Comparison of ENCODE assay signal across 13 cellular contexts in the genomic region with DNA sequence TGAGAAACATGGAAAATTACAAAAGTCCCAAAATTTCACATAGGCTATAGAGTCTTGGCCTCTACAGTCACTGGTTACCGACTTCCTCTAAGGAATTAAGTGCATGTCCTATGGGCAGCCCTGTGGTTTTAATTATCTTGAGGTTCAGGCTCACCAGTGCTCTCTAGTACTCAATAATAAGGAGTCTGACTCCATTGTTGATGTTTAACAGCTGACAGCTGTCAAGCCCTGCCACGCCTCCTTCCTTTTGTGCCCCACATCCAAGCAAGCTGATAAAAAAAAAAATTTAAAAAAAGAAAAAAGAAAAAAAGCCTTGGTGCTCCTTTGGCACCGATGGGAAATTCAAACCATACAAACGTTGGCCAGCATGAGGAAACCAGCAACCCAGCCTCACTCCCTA.
A peak's percentile ranks its signal among the peaks of the same experiment; 100 is the strongest.
DNase-seq lines count a peak whose midpoint lies in the region; ATAC-seq, FAIRE-seq and TF ChIP-seq lines count a peak whose summit lies in the region.
"Had no signal": no experiment of that assay in that cellular context is flagged by ENCODE, and none has a peak within 500 bp of the region (broad histone marks: within the 10 kb centered on the region; RNA-seq: fewer than 3 reads in every experiment).

No MANE protein-coding gene starts in this region.

- no peak overlapping the region for H3K27ac Mint-ChIP-seq in astrocyte (ENCODE audit: unreplicated experiment)
- H3K27ac Mint-ChIP-seq in stimulated activated memory B cell treated with anti-CD40 and anti-IgM and Interleukin-4, amounts not matched to agents 10 μg/mL and 1 μg/mL and 100 μg/mL, for 72 hours = peak overlapping the region; percentile 61

- FAIRE-seq in astrocyte (lab: Jason Lieb, UNC) = no peak
- FAIRE-seq: endometrium had no signal

- H2AFZ ChIP-seq in astrocyte (ENCODE audit: low read depth, low read length) = no peak overlapping the region

- no peaks in the 10 kb centered on the region for H3K36me3 Mint-ChIP-seq in astrocyte (ENCODE audit: low read depth, unreplicated experiment)
- no peaks in the 10 kb centered on the region for H3K36me3 Mint-ChIP-seq in stimulated activated memory B cell treated with anti-CD40 and anti-IgM and Interleukin-4, amounts not matched to agents 10 μg/mL and 1 μg/mL and 100 μg/mL, for 72 hours

- no peak overlapping the region for H3K27ac ChIP-seq in astrocyte (ENCODE audit: low read depth, low read length)
- H3K27ac ChIP-seq: right lobe of liver, transverse colon had no signal

- H3K79me2 ChIP-seq in astrocyte (ENCODE audit: insufficient read depth, low read length) = no peaks in the 10 kb centered on the region

- H3K4me3 Mint-ChIP-seq in astrocyte (ENCODE audit: unreplicated experiment) = no peak overlapping the region
- no peak overlapping the region for H3K4me3 Mint-ChIP-seq in stimulated activated memory B cell treated with anti-CD40 and anti-IgM and Interleukin-4, amounts not matched to agents 10 μg/mL and 1 μg/mL and 100 μg/mL, for 72 hours

- no peaks in the 10 kb centered on the region for H4K20me1 ChIP-seq in astrocyte (ENCODE audit: insufficient read depth, low read length)

- H3K4me1 ChIP-seq in astrocyte (ENCODE audit: insufficient read depth, low read length) = peaks cover 7% of the 10 kb centered on the region
- H3K4me1 ChIP-seq: right lobe of liver had no signal

- no peaks in the 10 kb centered on the region for H3K27me3 Mint-ChIP-seq in astrocyte (ENCODE audit: low read depth, unreplicated experiment)
- H3K27me3 Mint-ChIP-seq in stimulated activated memory B cell treated with anti-CD40 and anti-IgM and Interleukin-4, amounts not matched to agents 10 μg/mL and 1 μg/mL and 100 μg/mL, for 72 hours = no peaks in the 10 kb centered on the region

- H3K9me3 ChIP-seq in astrocyte (ENCODE audit: insufficient read depth, low read depth, low read length) = no peaks in the 10 kb centered on the region
- H3K9me3 ChIP-seq: right lobe of liver, transverse colon had no signal

- H3K4me2 ChIP-seq in astrocyte (ENCODE audit: low read length) = no peak overlapping the region

- no peak overlapping the region for H3K4me3 ChIP-seq in astrocyte (ENCODE audit: insufficient read depth, low read depth, low read length)
- H3K4me3 ChIP-seq: right lobe of liver, transverse colon had no signal

- peaks cover 10% of the 10 kb centered on the region for H3K4me1 Mint-ChIP-seq in astrocyte (ENCODE audit: low read depth, unreplicated experiment)
- H3K4me1 Mint-ChIP-seq in stimulated activated memory B cell treated with anti-CD40 and anti-IgM and Interleukin-4, amounts not matched to agents 10 μg/mL and 1 μg/mL and 100 μg/mL, for 72 hours = peaks cover 44% of the 10 kb centered on the region

- intact Hi-C loops in left cardiac atrium (cut with DNase I) = no loop called here
- intact Hi-C loops in cardiac septum (cut with DNase I) = no loop called here

- no peak overlapping the region for H3K9ac ChIP-seq in astrocyte (ENCODE audit: low read length)

- H3K9me3 Mint-ChIP-seq in astrocyte (ENCODE audit: unreplicated experiment) = peaks cover 7% of the 10 kb centered on the region
- no peaks in the 10 kb centered on the region for H3K9me3 Mint-ChIP-seq in stimulated activated memory B cell treated with anti-CD40 and anti-IgM and Interleukin-4, amounts not matched to agents 10 μg/mL and 1 μg/mL and 100 μg/mL, for 72 hours

- no peak for TF ChIP-seq CTCF in astrocyte (IDR thresholded peaks at IDR 0.05; ENCODE audit: insufficient read depth, low read depth, low read length)

- no peaks in the 10 kb centered on the region for H3K27me3 ChIP-seq in astrocyte (ENCODE audit: insufficient read depth, low read length)
- H3K27me3 ChIP-seq: right lobe of liver, transverse colon had no signal

- no peaks in the 10 kb centered on the region for H3K36me3 ChIP-seq in astrocyte (ENCODE audit: insufficient read depth, low read length)
- H3K36me3 ChIP-seq: right lobe of liver, transverse colon had no signal

- peak in 1 of 2 donors; percentile 19 for ATAC-seq in left cardiac atrium
- ATAC-seq in stimulated activated memory B cell treated with anti-CD40 and anti-IgM and Interleukin-4, amounts not matched to agents 10 μg/mL and 1 μg/mL and 100 μg/mL, for 72 hours = no peak
- no peak for ATAC-seq in GM18502 (IDR thresholded peaks at IDR 0.05; ENCODE audit: poor library complexity, unreplicated experiment)
- no peak for ATAC-seq in GM21447 (IDR thresholded peaks at IDR 0.05; ENCODE audit: unreplicated experiment)

- DNase-seq in left cardiac atrium (peak; percentile 20), cardiac septum (ENCODE audit: low spot score) (no peak), NCI-H2107 (lab: John Stamatoyannopoulos, UW) (peak; percentile 10), astrocyte (ENCODE audit: low read depth) (peak; percentile 23), T-helper 2 cell (no peak)
- DNase-seq: aorta, NCI-H526, right lobe of liver, transverse colon had no signal

Comparison
In these comparisons a context has a peak if more than half of its experiments do, and no peak if none do; other contexts are left out.
1. DNase-seq: peak in left cardiac atrium (single experiment), NCI-H2107 (single experiment) and astrocyte (single experiment); none in cardiac septum (single experiment) and T-helper 2 cell (0 of 5).